In genomic region chr1:241081473-241081872, GRCh38 we compare ENCODE assay signal across 19 cellular contexts.
"Had no signal": no experiment of that assay in that cellular context is flagged by ENCODE, and none has a peak within 500 bp of the region (broad histone marks: within the 10 kb centered on the region; RNA-seq: fewer than 3 reads in every experiment).

No MANE protein-coding gene starts in this region.

- H3K4me3 ChIP-seq: cardiac muscle cell, dorsolateral prefrontal cortex, lower lobe of right lung, pancreas, thyroid gland had no signal

- H3K4me1 ChIP-seq: foreskin keratinocyte, lower lobe of right lung, pancreas, thyroid gland had no signal

- DNase-seq: activated naive CD4-positive, alpha-beta T cell treated with Interleukin-2 at 50 U/mL for 16 hours; activated T-cell treated with anti-CD3 and anti-CD28 coated beads for 4 hours; dorsolateral prefrontal cortex; endodermal cell; head of caudate nucleus; left colon; lower lobe of right lung; naive B cell; pancreas; stimulated activated CD4-positive, alpha-beta T cell treated with anti-CD3 and anti-CD28 coated beads, Interleukin-2, amount 100 ng/mL, for 48 hours; T-cell; T-helper 9 cell; thyroid gland had no signal

- H3K9me3 ChIP-seq: lower lobe of right lung, pancreas, thyroid gland had no signal

- ATAC-seq: activated CD4-positive, CD25-positive, alpha-beta regulatory T cell treated with anti-CD3 and anti-CD28 coated beads, Interleukin-2, amount 50 U/mL, for 24 hours; activated T-helper 17 cell treated with anti-CD3 and anti-CD28 coated beads, Interleukin-2, amount 50 U/mL, for 72 hours; foreskin keratinocyte; left colon; lower lobe of right lung; pancreas; stimulated activated memory B cell treated with anti-CD40 and anti-IgM and Interleukin-4, amounts not matched to agents 10 μg/mL and 1 μg/mL and 100 μg/mL, for 72 hours; T-cell had no signal

- FAIRE-seq: pancreas, urothelium cell line had no signal

- H3K27me3 Mint-ChIP-seq: stimulated activated memory B cell treated with anti-CD40 and anti-IgM and Interleukin-4, amounts not matched to agents 10 μg/mL and 1 μg/mL and 100 μg/mL, for 72 hours; T-cell had no signal

- H3K36me3 ChIP-seq: cardiac muscle cell, lower lobe of right lung, pancreas, thyroid gland had no signal

- H3K4me3 Mint-ChIP-seq: activated T-helper 17 cell treated with anti-CD3 and anti-CD28 coated beads, Interleukin-2, amount 50 U/mL, for 72 hours; endodermal cell; naive B cell; stimulated activated memory B cell treated with anti-CD40 and anti-IgM and Interleukin-4, amounts not matched to agents 10 μg/mL and 1 μg/mL and 100 μg/mL, for 72 hours; T-cell had no signal

- H3K36me3 Mint-ChIP-seq: naive B cell; stimulated activated memory B cell treated with anti-CD40 and anti-IgM and Interleukin-4, amounts not matched to agents 10 μg/mL and 1 μg/mL and 100 μg/mL, for 72 hours; T-cell had no signal

- H3K27ac Mint-ChIP-seq: activated T-helper 17 cell treated with anti-CD3 and anti-CD28 coated beads, Interleukin-2, amount 50 U/mL, for 72 hours; endodermal cell; naive B cell; stimulated activated memory B cell treated with anti-CD40 and anti-IgM and Interleukin-4, amounts not matched to agents 10 μg/mL and 1 μg/mL and 100 μg/mL, for 72 hours; T-cell had no signal

- H3K27ac ChIP-seq: cardiac muscle cell, foreskin keratinocyte, lower lobe of right lung, pancreas, thyroid gland had no signal

- H3K27me3 ChIP-seq: cardiac muscle cell, dorsolateral prefrontal cortex, foreskin keratinocyte, pancreas, thyroid gland had no signal

- H3K4me1 Mint-ChIP-seq: activated T-helper 17 cell treated with anti-CD3 and anti-CD28 coated beads, Interleukin-2, amount 50 U/mL, for 72 hours; naive B cell; stimulated activated memory B cell treated with anti-CD40 and anti-IgM and Interleukin-4, amounts not matched to agents 10 μg/mL and 1 μg/mL and 100 μg/mL, for 72 hours; T-cell had no signal

- H3K9me3 Mint-ChIP-seq: activated T-helper 17 cell treated with anti-CD3 and anti-CD28 coated beads, Interleukin-2, amount 50 U/mL, for 72 hours; endodermal cell; stimulated activated memory B cell treated with anti-CD40 and anti-IgM and Interleukin-4, amounts not matched to agents 10 μg/mL and 1 μg/mL and 100 μg/mL, for 72 hours had no signal
